In genomic region chr1:191034126-191034525, GRCh38 we compare ENCODE assay signal across 22 cellular contexts.
DNase-seq lines count a peak whose midpoint lies in the region; FAIRE-seq and TF ChIP-seq lines count a peak whose summit lies in the region.
"Had no signal": no experiment of that assay in that cellular context is flagged by ENCODE, and none has a peak within 500 bp of the region (broad histone marks: within the 10 kb centered on the region; RNA-seq: fewer than 3 reads in every experiment).

No MANE protein-coding gene starts in this region.

- no peaks in the 10 kb centered on the region for H3K4me1 Mint-ChIP-seq in MCF 10A (ENCODE audit: insufficient read depth, unreplicated experiment)
- H3K4me1 Mint-ChIP-seq in progenitor cell of endocrine pancreas (ENCODE audit: low read depth) = peaks cover 7% of the 10 kb centered on the region
- H3K4me1 Mint-ChIP-seq: CD4-positive, CD25-positive, alpha-beta regulatory T cell; CD8-positive, alpha-beta memory T cell had no signal

- no peaks in the 10 kb centered on the region for H4K20me1 ChIP-seq in mammary epithelial cell (ENCODE audit: insufficient read depth, low read length)

- no peak for FAIRE-seq in bronchial epithelial cell (lab: Jason Lieb, UNC)
- FAIRE-seq: A204.1, GM12878, GM19239 had no signal

- H3K27me3 Mint-ChIP-seq in MCF 10A (ENCODE audit: insufficient read depth, unreplicated experiment) = no peaks in the 10 kb centered on the region
- no peaks in the 10 kb centered on the region for H3K27me3 Mint-ChIP-seq in progenitor cell of endocrine pancreas
- H3K27me3 Mint-ChIP-seq: CD4-positive, CD25-positive, alpha-beta regulatory T cell; CD8-positive, alpha-beta memory T cell had no signal

- H3K36me3 Mint-ChIP-seq in MCF 10A (ENCODE audit: insufficient read depth, unreplicated experiment) = no peaks in the 10 kb centered on the region
- H3K36me3 Mint-ChIP-seq in progenitor cell of endocrine pancreas (ENCODE audit: insufficient read depth) = peaks cover 2% of the 10 kb centered on the region
- H3K36me3 Mint-ChIP-seq: CD4-positive, CD25-positive, alpha-beta regulatory T cell; CD8-positive, alpha-beta memory T cell had no signal

- no peaks in the 10 kb centered on the region for H3K4me1 ChIP-seq in mammary epithelial cell (ENCODE audit: insufficient read depth, low read length)
- H3K4me1 ChIP-seq: HAP-1 had no signal

- H3K4me2 ChIP-seq in mammary epithelial cell (ENCODE audit: insufficient read depth, low read depth, low read length) = no peak overlapping the region

- no TSS peak for BruUV-seq in MCF 10A (replicated peaks; lab: Mats Ljungman, UMichigan)
- BruUV-seq in mammary epithelial cell (replicated peaks; lab: Mats Ljungman, UMichigan) = no TSS peak

- H3K9ac ChIP-seq in mammary epithelial cell (ENCODE audit: insufficient read depth, low read length) = no peak overlapping the region
- H3K9ac ChIP-seq: GM23248 had no signal

- in situ Hi-C loops in mammary epithelial cell (cut with MboI; ENCODE audit: low sequenced_read_pairs in 2 of 2) (no loop called here), GM13976 (cut with MboI; ENCODE audit: low sequenced_read_pairs, unreplicated experiment) (no loop called here)

- H3K36me3 ChIP-seq in mammary epithelial cell (ENCODE audit: insufficient read depth, low read length) = no peaks in the 10 kb centered on the region
- H3K36me3 ChIP-seq in bronchial epithelial cell (ENCODE audit: control insufficient read depth, insufficient read depth, low read length) = no peaks in the 10 kb centered on the region
- H3K36me3 ChIP-seq: BE2C, HAP-1 had no signal

- dilution Hi-C loops in mammary epithelial cell (cut with HindIII; ENCODE audit: low sequenced_read_pairs) = no loop called here

- DNase-seq in MCF 10A (ENCODE audit: unreplicated experiment) (peak; percentile 13), mammary epithelial cell (no peak), RKO (ENCODE audit: low spot score) (peak; percentile 1), bronchial epithelial cell (ENCODE audit: low read depth) (peak; percentile 58), progenitor cell of endocrine pancreas (ENCODE audit: low spot score, unreplicated experiment) (no peak), NCI-H2081 (lab: John Stamatoyannopoulos, UW) (no peak), globus pallidus (ENCODE audit: low spot score) (no peak), GM13976 (ENCODE audit: low spot score) (no peak)
- DNase-seq: ACHN; BE2C; C1 segment of cervical spinal cord; CD4-positive, CD25-positive, alpha-beta regulatory T cell; CD8-positive, alpha-beta memory T cell; COR-L47; DMS153; DND-41; EL; GM23248 had no signal

- peaks cover 31% of the 10 kb centered on the region for H3K9me3 Mint-ChIP-seq in MCF 10A (ENCODE audit: unreplicated experiment)
- peaks cover 34% of the 10 kb centered on the region for H3K9me3 Mint-ChIP-seq in progenitor cell of endocrine pancreas (ENCODE audit: low read depth)

- no peak overlapping the region for H2AFZ ChIP-seq in mammary epithelial cell (ENCODE audit: low read depth, low read length)
- H2AFZ ChIP-seq: GM23248 had no signal

- H3K27ac ChIP-seq in mammary epithelial cell (ENCODE audit: insufficient read depth, low read depth, low read length) = no peak overlapping the region
- H3K27ac ChIP-seq: GM23248 had no signal

- TF ChIP-seq CTCF in MCF 10A (IDR thresholded peaks at IDR 0.05; ENCODE audit: unreplicated experiment) (no peak), mammary epithelial cell (conservative IDR thresholded peaks at IDR 0.05 in 1 of 2, IDR thresholded peaks at IDR 0.05 in 1 of 2; ENCODE audit: extremely low read depth in 1 of 2, insufficient read depth in 1 of 2, low read depth in 1 of 2, low read length in 2 of 2) (no peak), bronchial epithelial cell (IDR thresholded peaks at IDR 0.05; ENCODE audit: insufficient read depth, low read length, severe bottlenecking) (no peak), progenitor cell of endocrine pancreas (IDR thresholded peaks at IDR 0.05; ENCODE audit: unreplicated experiment) (no peak), GM13976 (IDR thresholded peaks at IDR 0.05; ENCODE audit: borderline replicate concordance, control extremely low read depth, extremely low read depth, insufficient read depth, missing control alignments) (no peak)

- 40% methylated on average over 2 of the region's 2 CpGs for WGBS in mammary epithelial cell (ENCODE audit: low coverage, missing lambda C conversion rate)

- intact Hi-C loops in MCF 10A (cut with micrococcal nuclease) (no loop called here), mammary epithelial cell (cut with micrococcal nuclease) (no loop called here)

- no peak overlapping the region for H3K4me3 Mint-ChIP-seq in MCF 10A (ENCODE audit: unreplicated experiment)
- no peak overlapping the region for H3K4me3 Mint-ChIP-seq in progenitor cell of endocrine pancreas (ENCODE audit: low read depth)
- H3K4me3 Mint-ChIP-seq: CD4-positive, CD25-positive, alpha-beta regulatory T cell; CD8-positive, alpha-beta memory T cell had no signal

- H3K4me3 ChIP-seq in mammary epithelial cell (replicated peaks in 1 of 3; ENCODE audit: insufficient read depth in 1 of 3, low read depth in 2 of 3, low read length in 3 of 3) (no peak overlapping the region), bronchial epithelial cell (ENCODE audit: low read depth, low read length) (no peak overlapping the region)
- H3K4me3 ChIP-seq: GM12878, GM23248, HAP-1 had no signal

- CTCF ChIA-PET in MCF 10A (lab: Yijun Ruan, JAX) (interaction anchor here (0.7 kb wide), 1 partner anchor 16 kb away, joined by 3 read pairs; no protein-coding TSS in a partner anchor), mammary epithelial cell (lab: Charles Lee; ENCODE audit: low non-redundant PET) (no interaction called here)

- H3K27ac Mint-ChIP-seq in MCF 10A (ENCODE audit: low read depth, unreplicated experiment) (peak overlapping the region; percentile 68), progenitor cell of endocrine pancreas (peak overlapping the region; percentile 42)
- H3K27ac Mint-ChIP-seq: CD4-positive, CD25-positive, alpha-beta regulatory T cell; CD8-positive, alpha-beta memory T cell had no signal

- POLR2A ChIA-PET in MCF 10A (lab: Yijun Ruan, JAX) = interaction anchor here (0.7 kb wide), 1 partner anchor 278 kb away, joined by 3 read pairs; no protein-coding TSS in a partner anchor

- H3K79me2 ChIP-seq in mammary epithelial cell (ENCODE audit: insufficient read depth, low read length) = no peaks in the 10 kb centered on the region

- no peaks in the 10 kb centered on the region for H3K27me3 ChIP-seq in mammary epithelial cell (ENCODE audit: insufficient read depth, low read length)
- H3K27me3 ChIP-seq in bronchial epithelial cell (ENCODE audit: control insufficient read depth, insufficient read depth, low read length) = no peaks in the 10 kb centered on the region
- H3K27me3 ChIP-seq: BE2C had no signal

- H3K9me3 ChIP-seq in mammary epithelial cell (replicated peaks; ENCODE audit: insufficient read depth, low read length) = no peaks in the 10 kb centered on the region
- H3K9me3 ChIP-seq: BE2C, HAP-1 had no signal

Comparison
In these comparisons a context has a peak if more than half of its experiments do, and no peak if none do; other contexts are left out.
1. DNase-seq: peak in MCF 10A (single experiment), RKO (single experiment) and bronchial epithelial cell (single experiment); none in mammary epithelial cell (single experiment), progenitor cell of endocrine pancreas (single experiment), NCI-H2081 (0 of 2), globus pallidus (single experiment) and GM13976 (single experiment).